8 cellular contexts compared by ENCODE assay signal in the genomic region with DNA sequence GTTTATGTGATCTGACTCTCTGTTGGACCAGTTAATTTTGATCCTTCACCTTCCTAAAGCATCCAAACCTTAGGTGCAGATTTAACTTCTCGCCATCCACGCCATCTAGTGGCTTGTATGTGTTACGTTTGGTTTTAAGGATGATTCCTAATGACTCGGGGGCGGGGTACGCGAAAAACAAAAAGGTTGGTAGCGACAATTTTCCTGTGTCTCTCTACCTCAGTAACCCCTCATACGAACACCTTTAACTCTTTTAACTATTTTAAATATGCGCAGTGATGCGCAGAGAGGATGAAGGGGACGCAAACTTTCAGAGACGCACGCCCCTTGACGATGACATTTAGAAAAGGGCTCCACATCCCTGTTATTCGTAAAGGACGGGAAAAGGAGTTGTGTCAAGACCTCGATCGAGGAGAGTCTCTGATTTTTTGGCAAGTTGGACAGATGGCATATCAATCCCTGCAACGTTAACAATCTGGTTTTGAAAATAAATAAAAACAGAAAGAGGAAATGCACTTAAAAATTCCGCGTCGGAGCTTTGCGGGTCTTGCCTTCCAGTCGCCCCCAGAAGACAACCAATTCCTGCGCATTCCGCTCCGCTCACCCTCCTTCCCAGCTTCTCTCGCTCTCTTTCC. TPM values are rescaled to one million over a fixed set of nuclear protein-coding genes. Genes with fewer than 3 reads are reported as not detected.
DNase-seq lines count a peak whose midpoint lies in the region; ATAC-seq and TF ChIP-seq lines count a peak whose summit lies in the region.

No MANE protein-coding gene starts in this region.

- intact Hi-C loops in mammary epithelial cell (cut with micrococcal nuclease): loop anchor here (1.0 to 5.0 kb wide), 3 partner anchors 282 to 1000 kb away; no protein-coding TSS in a partner anchor

- H3K4me2 ChIP-seq in mammary epithelial cell (ENCODE audit: insufficient read depth, low read depth, low read length): peak overlapping the region; percentile 72

- WGBS in mammary epithelial cell (ENCODE audit: low coverage, missing lambda C conversion rate): 1% methylated on average over 14 of the region's 29 CpGs

- H3K27ac ChIP-seq in mammary epithelial cell (ENCODE audit: insufficient read depth, low read depth, low read length) (no peak overlapping the region), subcutaneous abdominal adipose tissue (ENCODE audit: low read depth, low read length) (no peak overlapping the region)

- H4K20me1 ChIP-seq in mammary epithelial cell (ENCODE audit: insufficient read depth, low read length): no peaks in the 10 kb centered on the region

- BruUV-seq in mammary epithelial cell (replicated peaks; lab: Mats Ljungman, UMichigan): no TSS peak

- H3K9me3 ChIP-seq in mammary epithelial cell (replicated peaks; ENCODE audit: insufficient read depth, low read length) (no peaks in the 10 kb centered on the region), subcutaneous abdominal adipose tissue (ENCODE audit: control insufficient read depth in 5 of 5, low read length in 5 of 5) (peaks cover 0 to 6% (median 2%) of the 10 kb centered on the region in 5 donors)

- H3K9ac ChIP-seq in mammary epithelial cell (ENCODE audit: insufficient read depth, low read length): no peak overlapping the region
- peak overlapping the region in 4 of 5 donors; percentile 38 to 70 (median 55) for H3K9ac ChIP-seq in subcutaneous abdominal adipose tissue (ENCODE audit: low read length in 5 of 5)

- peak overlapping the region; percentile 80 for H2AFZ ChIP-seq in mammary epithelial cell (ENCODE audit: low read depth, low read length)

- H3K4me3 ChIP-seq in mammary epithelial cell (replicated peaks in 1 of 3; ENCODE audit: insufficient read depth in 1 of 3, low read depth in 2 of 3, low read length in 3 of 3) (peak overlapping the region; percentile 24 to 43 (median 38)), subcutaneous abdominal adipose tissue (ENCODE audit: low read depth in 1 of 5, low read length in 5 of 5) (peak overlapping the region; percentile 72 to 96 (median 82))

- DNase-seq in DMS53 treated with DMSO at 0.1 percent for 48 hours (lab: John Stamatoyannopoulos, UW; ENCODE audit: unreplicated experiment) (peak; percentile 87), NCI-H526 treated with DMSO at 0.1 percent for 48 hours (lab: John Stamatoyannopoulos, UW) (peak; percentile 82), mammary epithelial cell (peak; percentile 29), islet precursor cell (peak; percentile 59)
- DNase-seq in stimulated activated naive CD4-positive, alpha-beta T cell (lab: John Stamatoyannopoulos, UW): no peak

- CTCF ChIA-PET in mammary epithelial cell (lab: Charles Lee; ENCODE audit: low non-redundant PET): no interaction called here

- dilution Hi-C loops in mammary epithelial cell (cut with HindIII; ENCODE audit: low sequenced_read_pairs): no loop called here

- in situ Hi-C loops in mammary epithelial cell (cut with MboI; ENCODE audit: low sequenced_read_pairs in 2 of 2): loop anchor here (25.0 kb wide), 2 partner anchors 335 to 1010 kb away; no protein-coding TSS in a partner anchor

- H3K79me2 ChIP-seq in mammary epithelial cell (ENCODE audit: insufficient read depth, low read length): no peaks in the 10 kb centered on the region

- H3K36me3 ChIP-seq in mammary epithelial cell (ENCODE audit: insufficient read depth, low read length) (no peaks in the 10 kb centered on the region), subcutaneous abdominal adipose tissue (ENCODE audit: control insufficient read depth in 5 of 5, insufficient read depth in 5 of 5, low read length in 5 of 5) (no peaks in the 10 kb centered on the region)

- ATAC-seq in GM19452 (IDR thresholded peaks at IDR 0.05; ENCODE audit: unreplicated experiment) (peak; percentile 45), HG03520 (IDR thresholded peaks at IDR 0.05; ENCODE audit: unreplicated experiment) (peak; percentile 55)

- H3K4me1 ChIP-seq in mammary epithelial cell (ENCODE audit: insufficient read depth, low read length) (peaks cover 8% of the 10 kb centered on the region), subcutaneous abdominal adipose tissue (ENCODE audit: control insufficient read depth in 5 of 5, insufficient read depth in 5 of 5, low read length in 5 of 5) (peaks cover 3 to 23% (median 16%) of the 10 kb centered on the region in 5 donors)

- TF ChIP-seq CTCF in mammary epithelial cell (conservative IDR thresholded peaks at IDR 0.05 in 1 of 2, IDR thresholded peaks at IDR 0.05 in 1 of 2; ENCODE audit: extremely low read depth in 1 of 2, insufficient read depth in 1 of 2, low read depth in 1 of 2, low read length in 2 of 2): peak; percentile 58 to 77

- H3K27me3 ChIP-seq in mammary epithelial cell (ENCODE audit: insufficient read depth, low read length) (peaks cover 10% of the 10 kb centered on the region), subcutaneous abdominal adipose tissue (ENCODE audit: control insufficient read depth in 5 of 5, insufficient read depth in 4 of 5, low read length in 5 of 5) (peaks cover 0 to 8% (median 0%) of the 10 kb centered on the region in 5 donors)

RNA-seq across cellular contexts. Expression of gene KCND2, which starts 0.6 kb away (rescaled TPM):
- total RNA-seq in mammary epithelial cell: under 1 TPM in 1 of 2 donors, not detected in 1; 0.17 TPM
- not detected for polyA plus RNA-seq in mammary epithelial cell
- not detected for polyA minus RNA-seq in mammary epithelial cell

Comparison
In these comparisons a context has a peak if more than half of its experiments do, and no peak if none do; other contexts are left out.
1. DNase-seq: peak in DMS53 treated with DMSO at 0.1 percent for 48 hours (single experiment), NCI-H526 treated with DMSO at 0.1 percent for 48 hours (single experiment), mammary epithelial cell (single experiment) and islet precursor cell (single experiment); none in stimulated activated naive CD4-positive, alpha-beta T cell (0 of 6).